ENCODE assay signal across 23 cellular contexts in genomic region chr2:192026716-192027109, GRCh38.
"Had no signal": no experiment of that assay in that cellular context is flagged by ENCODE, and none has a peak within 500 bp of the region (broad histone marks: within the 10 kb centered on the region; RNA-seq: fewer than 3 reads in every experiment).

No MANE protein-coding gene starts in this region.

- H3K4me1 ChIP-seq: left lung, thyroid gland had no signal

- H3K36me3 ChIP-seq: left lung, ovary, thyroid gland, upper lobe of left lung had no signal

- H3K9me3 Mint-ChIP-seq: activated CD8-positive, alpha-beta T cell treated with anti-CD3 and anti-CD28 coated beads for 36 hours; activated T-cell treated with anti-CD3 and anti-CD28 coated beads, Interleukin-2, amount 50 U/mL, for 4 hours; activated T-helper 17 cell treated with anti-CD3 and anti-CD28 coated beads, Interleukin-2, amount 50 U/mL, for 72 hours; dendritic cell treated with granulocyte-macrophage colony-stimulating factor and Interleukin-4, amounts not matched to agents 40 ng/mL and 50 ng/mL, for 4 days; nephron; stimulated activated effector memory CD8-positive, alpha-beta T cell treated with anti-CD3 and anti-CD28 coated beads, Interleukin-12 subunit alpha, Interleukin-12 subunit beta, amount 100 ng/mL, for 72 hours; stimulated activated naive CD8-positive, alpha-beta T cell treated with anti-CD3 and anti-CD28 coated beads, Interleukin-15, amount 100 ng/mL, for 72 hours; T-helper 1 cell treated with Interleukin-12 subunit alpha and Interleukin-12 subunit beta and Interleukin-4 antibody, amounts not matched to agents 30 μg/mL and 1 μg/mL, for 36 hours had no signal

- H3K9me3 ChIP-seq: left lung, ovary, thyroid gland, upper lobe of left lung had no signal

- H3K27ac Mint-ChIP-seq: activated CD8-positive, alpha-beta T cell treated with anti-CD3 and anti-CD28 coated beads for 36 hours; activated T-helper 17 cell treated with anti-CD3 and anti-CD28 coated beads, Interleukin-2, amount 50 U/mL, for 72 hours; dendritic cell treated with granulocyte-macrophage colony-stimulating factor and Interleukin-4, amounts not matched to agents 40 ng/mL and 50 ng/mL, for 4 days; progenitor cell of endocrine pancreas; stimulated activated effector memory CD8-positive, alpha-beta T cell treated with anti-CD3 and anti-CD28 coated beads, Interleukin-12 subunit alpha, Interleukin-12 subunit beta, amount 100 ng/mL, for 72 hours; stimulated activated naive CD8-positive, alpha-beta T cell treated with anti-CD3 and anti-CD28 coated beads, Interleukin-15, amount 100 ng/mL, for 72 hours; T-helper 1 cell treated with Interleukin-12 subunit alpha and Interleukin-12 subunit beta and Interleukin-4 antibody, amounts not matched to agents 30 μg/mL and 1 μg/mL, for 36 hours had no signal

- H3K4me3 Mint-ChIP-seq: activated CD8-positive, alpha-beta T cell treated with anti-CD3 and anti-CD28 coated beads for 36 hours; activated T-cell treated with anti-CD3 and anti-CD28 coated beads, Interleukin-2, amount 50 U/mL, for 4 hours; activated T-helper 17 cell treated with anti-CD3 and anti-CD28 coated beads, Interleukin-2, amount 50 U/mL, for 72 hours; dendritic cell treated with granulocyte-macrophage colony-stimulating factor and Interleukin-4, amounts not matched to agents 40 ng/mL and 50 ng/mL, for 4 days; nephron; stimulated activated effector memory CD8-positive, alpha-beta T cell treated with anti-CD3 and anti-CD28 coated beads, Interleukin-12 subunit alpha, Interleukin-12 subunit beta, amount 100 ng/mL, for 72 hours; stimulated activated naive CD8-positive, alpha-beta T cell treated with anti-CD3 and anti-CD28 coated beads, Interleukin-15, amount 100 ng/mL, for 72 hours; T-helper 1 cell treated with Interleukin-12 subunit alpha and Interleukin-12 subunit beta and Interleukin-4 antibody, amounts not matched to agents 30 μg/mL and 1 μg/mL, for 36 hours had no signal

- H3K27me3 Mint-ChIP-seq: dendritic cell treated with granulocyte-macrophage colony-stimulating factor and Interleukin-4, amounts not matched to agents 40 ng/mL and 50 ng/mL, for 4 days; stimulated activated naive CD8-positive, alpha-beta T cell treated with anti-CD3 and anti-CD28 coated beads, Interleukin-15, amount 100 ng/mL, for 72 hours had no signal

- H3K4me1 Mint-ChIP-seq: activated T-helper 17 cell treated with anti-CD3 and anti-CD28 coated beads, Interleukin-2, amount 50 U/mL, for 72 hours; nephron; stimulated activated effector memory CD8-positive, alpha-beta T cell treated with anti-CD3 and anti-CD28 coated beads, Interleukin-12 subunit alpha, Interleukin-12 subunit beta, amount 100 ng/mL, for 72 hours; stimulated activated naive CD8-positive, alpha-beta T cell treated with anti-CD3 and anti-CD28 coated beads, Interleukin-15, amount 100 ng/mL, for 72 hours had no signal

- H3K27ac ChIP-seq: ovary, thyroid gland had no signal

- H3K4me3 ChIP-seq: left lung, ovary, skin epidermis, thyroid gland had no signal

- H3K36me3 Mint-ChIP-seq: stimulated activated effector memory CD8-positive, alpha-beta T cell treated with anti-CD3 and anti-CD28 coated beads, Interleukin-12 subunit alpha, Interleukin-12 subunit beta, amount 100 ng/mL, for 72 hours had no signal

- ATAC-seq: activated CD8-positive, alpha-beta T cell treated with anti-CD3 and anti-CD28 coated beads for 36 hours; activated T-cell treated with anti-CD3 and anti-CD28 coated beads, Interleukin-2, amount 50 U/mL, for 4 hours; activated T-helper 17 cell treated with anti-CD3 and anti-CD28 coated beads, Interleukin-2, amount 50 U/mL, for 72 hours; left lung; sciatic nerve; stimulated activated naive CD8-positive, alpha-beta T cell treated with anti-CD3 and anti-CD28 coated beads, Interleukin-15, amount 100 ng/mL, for 72 hours had no signal

- DNase-seq: activated CD4-positive, alpha-beta T cell treated with anti-CD3 and anti-CD28 coated beads, Interleukin-2, amount 50 U/mL, for 1 hour; activated CD8-positive, alpha-beta T cell treated with anti-CD3 and anti-CD28 coated beads for 36 hours; activated gamma-delta T cell treated with Interleukin-2 at 50 U/mL for 16 hours; activated naive CD4-positive, alpha-beta T cell treated with anti-CD3 and anti-CD28 coated beads, Interleukin-2, amount 50 U/mL, for 16 hours; activated T-cell treated with anti-CD3 and anti-CD28 coated beads, Interleukin-2, amount 50 U/mL, for 4 hours; amniotic stem cell; central memory CD4-positive, alpha-beta T cell; left lung; ovary; stimulated activated CD4-positive, alpha-beta T cell treated with anti-CD3 and anti-CD28 coated beads, Interleukin-4, amount 100 ng/mL, for 24 hours; stimulated activated naive CD8-positive, alpha-beta T cell treated with anti-CD3 and anti-CD28 coated beads, Interleukin-15, amount 100 ng/mL, for 72 hours; SW 1271; T1000; thyroid gland; upper lobe of left lung had no signal

- H3K27me3 ChIP-seq: left lung, ovary, thyroid gland, upper lobe of left lung had no signal
